In the genomic region with DNA sequence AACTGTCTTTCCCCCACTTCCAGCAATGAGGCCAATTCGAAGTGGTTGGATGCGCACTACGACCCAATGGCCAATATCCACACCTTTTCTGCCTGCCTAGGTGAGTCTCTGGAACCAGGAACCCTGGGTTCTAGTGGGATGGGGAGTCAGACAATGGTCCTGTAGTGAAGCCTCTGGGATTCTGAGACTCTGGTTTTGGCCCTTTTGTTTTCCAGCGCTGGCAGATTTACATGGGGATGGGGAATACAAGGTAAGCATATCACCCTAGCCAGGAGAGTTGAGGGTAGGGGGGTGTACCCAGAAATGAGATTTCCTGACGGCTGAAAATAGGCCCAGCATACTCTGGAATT, we compare ENCODE assay signal across 8 cellular contexts. TPM values are rescaled to one million over a fixed set of nuclear protein-coding genes. Genes with fewer than 3 reads are reported as not detected.
DNase-seq lines count a peak whose midpoint lies in the region; ATAC-seq and TF ChIP-seq lines count a peak whose summit lies in the region.

No MANE protein-coding gene starts in this region.

- TF ChIP-seq CTCF in AG10803 (conservative IDR thresholded peaks at IDR 0.05; ENCODE audit: low read length) (no peak), natural killer cell (IDR thresholded peaks at IDR 0.05) (no peak)

- H3K9me3 ChIP-seq in KOPT-K1 (ENCODE audit: insufficient read depth, low read length, poor library complexity, severe bottlenecking) (no peaks in the 10 kb centered on the region), duodenal mucosa (ENCODE audit: control insufficient read depth in 1 of 2, low read length in 2 of 2) (no peaks in the 10 kb centered on the region)

- peak overlapping the region; percentile 21 for H3K27ac ChIP-seq in KOPT-K1 (ENCODE audit: low read depth, low read length, poor library complexity, severe bottlenecking)
- no peak overlapping the region for H3K27ac ChIP-seq in duodenal mucosa (ENCODE audit: low read depth, low read length)

- peak overlapping the region in 1 of 2 donors; percentile 79 for H3K27ac Mint-ChIP-seq in natural killer cell

- peaks cover 39% of the 10 kb centered on the region for H3K36me3 ChIP-seq in KOPT-K1 (ENCODE audit: insufficient read depth, low read length)
- H3K36me3 ChIP-seq in duodenal mucosa (ENCODE audit: control insufficient read depth in 1 of 2, insufficient read depth in 2 of 2, low read length in 2 of 2) = peaks cover 0 to 28% of the 10 kb centered on the region in 2 donors

- peak overlapping the region; percentile 75 to 81 for H3K9ac ChIP-seq in duodenal mucosa (ENCODE audit: low read depth in 1 of 2, low read length in 2 of 2)

- ATAC-seq in natural killer cell (no peak), GM21737 (IDR thresholded peaks at IDR 0.05; ENCODE audit: unreplicated experiment) (no peak)

- DNase-seq in AG10803 (ENCODE audit: low read depth) (no peak), natural killer cell (no peak), NCI-H2227 treated with DMSO at 0.1 percent for 48 hours (lab: John Stamatoyannopoulos, UW) (no peak), NCI-H2196 treated with DMSO at 0.1 percent for 48 hours (lab: John Stamatoyannopoulos, UW; ENCODE audit: unreplicated experiment) (no peak)
- no peak for DNase-seq in central memory CD4-positive, alpha-beta T cell

- H3K4me3 ChIP-seq in AG10803 (ENCODE audit: low read length) (peak overlapping the region; percentile 97), duodenal mucosa (ENCODE audit: low read depth in 1 of 2, low read length in 2 of 2) (peak overlapping the region; percentile 99)

- H3K4me3 Mint-ChIP-seq in natural killer cell = peak overlapping the region; percentile 86

- peaks cover 11 to 14% of the 10 kb centered on the region in 2 donors for H3K4me1 ChIP-seq in duodenal mucosa (ENCODE audit: control insufficient read depth in 1 of 2, insufficient read depth in 2 of 2, low read length in 2 of 2)

- intact Hi-C loops in natural killer cell (cut with micrococcal nuclease) = no loop called here

- no peaks in the 10 kb centered on the region for H3K27me3 Mint-ChIP-seq in natural killer cell (ENCODE audit: low read depth in 2 of 2)

- H3K4me1 Mint-ChIP-seq in natural killer cell = peaks cover 11 to 14% of the 10 kb centered on the region in 2 donors

- H3K27me3 ChIP-seq in duodenal mucosa (ENCODE audit: control insufficient read depth in 1 of 2, insufficient read depth in 2 of 2, low read length in 2 of 2) = no peaks in the 10 kb centered on the region

- no peaks in the 10 kb centered on the region for H3K9me3 Mint-ChIP-seq in natural killer cell

- no peaks in the 10 kb centered on the region for H3K36me3 Mint-ChIP-seq in natural killer cell

RNA-seq across cellular contexts. Expression of gene BBS1, which starts 0.5 kb away (rescaled TPM):
- total RNA-seq in natural killer cell = 10 to 100 TPM; 12.5 to 22.5 (median 18.1) TPM

RNA-seq across cellular contexts. Expression of gene DPP3, which starts 30.7 kb away (rescaled TPM):
- total RNA-seq in natural killer cell = 10 to 100 TPM; 37.4 to 42.9 (median 38.6) TPM

RNA-seq across cellular contexts. Expression of gene ZDHHC24, which starts 34.9 kb away (rescaled TPM):
- total RNA-seq in natural killer cell = 10 to 100 TPM; 18.5 to 34.9 (median 28.9) TPM

RNA-seq across cellular contexts. Expression of gene ACTN3, which starts 35.7 kb away (rescaled TPM):
- total RNA-seq in natural killer cell = under 1 TPM; 0.33 to 1.00 (median 0.50) TPM

RNA-seq across cellular contexts. Expression of gene PELI3, which starts 44.3 kb away (rescaled TPM):
- total RNA-seq in natural killer cell = 1 to 10 TPM; 5.3 to 6.3 (median 5.6) TPM
